Comparison of ENCODE assay signal across 14 cellular contexts in genomic region chr13:107233541-107233940, GRCh38.
"Had no signal": no experiment of that assay in that cellular context is flagged by ENCODE, and none has a peak within 500 bp of the region (broad histone marks: within the 10 kb centered on the region; RNA-seq: fewer than 3 reads in every experiment).

No MANE protein-coding gene starts in this region.

- H3K4me1 ChIP-seq: body of pancreas, left ventricle myocardium inferior, thyroid gland had no signal

- H3K27me3 ChIP-seq: body of pancreas, thyroid gland had no signal

- H3K36me3 ChIP-seq: left ventricle myocardium inferior, thyroid gland had no signal

- DNase-seq: activated CD4-positive, alpha-beta T cell treated with anti-CD3 and anti-CD28 coated beads, Interleukin-2, amount 10 ng/mL, durations not matched to agents 24 days and 14 days; activated CD4-positive, CD25-positive, alpha-beta regulatory T cell; activated CD8-positive, alpha-beta T cell treated with anti-CD3 and anti-CD28 coated beads for 36 hours; activated naive CD4-positive, alpha-beta T cell treated with anti-CD3 and anti-CD28 coated beads for 36 hours; activated T-cell treated with anti-CD3 and anti-CD28 coated beads, Interleukin-2, amount 50 U/mL, for 1 hour; body of pancreas; erythroblast; foreskin melanocyte; left ventricle myocardium inferior; mammary epithelial cell; posterior cingulate gyrus; stimulated activated naive B cell treated with anti-CD40 and anti-IgM and Interleukin-4, amounts not matched to agents 10 μg/mL and 1 μg/mL and 100 μg/mL, for 72 hours; T-helper 9 cell; thyroid gland had no signal

- H3K9me3 ChIP-seq: body of pancreas, left ventricle myocardium inferior, thyroid gland had no signal

- H3K4me3 ChIP-seq: body of pancreas, left ventricle myocardium inferior, thyroid gland had no signal

- ATAC-seq: activated CD8-positive, alpha-beta T cell treated with anti-CD3 and anti-CD28 coated beads for 36 hours; body of pancreas; stimulated activated naive B cell treated with anti-CD40 and anti-IgM and Interleukin-4, amounts not matched to agents 10 μg/mL and 1 μg/mL and 100 μg/mL, for 72 hours had no signal
